12 cellular contexts compared by ENCODE assay signal in genomic region chr11:111762981-111763643, GRCh38. TPM values are rescaled to one million over a fixed set of nuclear protein-coding genes. Genes with fewer than 3 reads are reported as not detected.
DNase-seq lines count a peak whose midpoint lies in the region; ATAC-seq and TF ChIP-seq lines count a peak whose summit lies in the region.
"Had no signal": no experiment of that assay in that cellular context is flagged by ENCODE, and none has a peak within 500 bp of the region (broad histone marks: within the 10 kb centered on the region; RNA-seq: fewer than 3 reads in every experiment).

No MANE protein-coding gene starts in this region.

- TF ChIP-seq CTCF in Panc1 (IDR thresholded peaks at IDR 0.05) (peak; percentile 36; the same call in 1 of the 2 replicates), fibroblast of lung (conservative IDR thresholded peaks at IDR 0.05 in 1 of 2, IDR thresholded peaks at IDR 0.05 in 1 of 2; ENCODE audit: low read depth in 1 of 2, low read length in 2 of 2) (peak; percentile 31 to 38), type B pancreatic cell (conservative IDR thresholded peaks at IDR 0.05) (peak; percentile 16), MCF 10A (IDR thresholded peaks at IDR 0.05; ENCODE audit: unreplicated experiment) (no peak)

- H3K27me3 ChIP-seq in Panc1 (ENCODE audit: control insufficient read depth, insufficient read depth, low read length): no peaks in the 10 kb centered on the region
- no peaks in the 10 kb centered on the region for H3K27me3 ChIP-seq in fibroblast of lung (ENCODE audit: control insufficient read depth, insufficient read depth, low read length)

- peaks cover 36% of the 10 kb centered on the region for H3K79me2 ChIP-seq in fibroblast of lung (ENCODE audit: control insufficient read depth, insufficient read depth, low read length)

- H3K9me3 ChIP-seq in Panc1 (ENCODE audit: control insufficient read depth, insufficient read depth, low read depth, low read length) (no peaks in the 10 kb centered on the region), fibroblast of lung (ENCODE audit: control insufficient read depth, insufficient read depth, low read depth, low read length) (no peaks in the 10 kb centered on the region)

- BruUV-seq in Panc1 (replicated peaks; lab: Mats Ljungman, UMichigan) (no TSS peak), MCF 10A (replicated peaks; lab: Mats Ljungman, UMichigan) (no TSS peak)

- in situ Hi-C loops in Panc1 (cut with HindIII; ENCODE audit: low pct_unique_long_range_greater_than_20kb, low sequenced_read_pairs): no loop called here

- no peaks in the 10 kb centered on the region for H4K20me1 ChIP-seq in fibroblast of lung (ENCODE audit: control insufficient read depth, extremely low read depth, insufficient read depth, low read length)

- no peaks in the 10 kb centered on the region for H3K27me3 Mint-ChIP-seq in activated T-cell treated with anti-CD3 and anti-CD28 coated beads, Interleukin-2, amount 50 U/mL, for 4 hours (ENCODE audit: low read depth)
- no peaks in the 10 kb centered on the region for H3K27me3 Mint-ChIP-seq in type B pancreatic cell
- H3K27me3 Mint-ChIP-seq in MCF 10A (ENCODE audit: insufficient read depth, unreplicated experiment): no peaks in the 10 kb centered on the region

- H3K9ac ChIP-seq in fibroblast of lung (ENCODE audit: insufficient read depth, low read length): no peak overlapping the region

- no peak overlapping the region for H3K4me2 ChIP-seq in fibroblast of lung (ENCODE audit: extremely low read depth, insufficient read depth, low read length)

- no peak overlapping the region for H2AFZ ChIP-seq in fibroblast of lung (ENCODE audit: low read length)

- H3K36me3 ChIP-seq in Panc1 (ENCODE audit: control insufficient read depth, insufficient read depth, low read length): peaks cover 37% of the 10 kb centered on the region
- peaks cover 7% of the 10 kb centered on the region for H3K36me3 ChIP-seq in fibroblast of lung (ENCODE audit: control insufficient read depth, insufficient read depth, low read length)

- POLR2A ChIA-PET in Panc1 (lab: Charles Lee) (no interaction called here), MCF 10A (lab: Yijun Ruan, JAX) (interaction anchor here (0.9 to 6.3 kb wide), 3 partner anchors 10 to 160 kb away, joined by 3 to 97 read pairs (median 61); partner anchors contain the start of gene SIK2)

- H3K27ac ChIP-seq in Panc1 (ENCODE audit: low read length): no peak overlapping the region
- H3K27ac ChIP-seq in fibroblast of lung (ENCODE audit: insufficient read depth, low read length): no peak overlapping the region

- H3K4me3 Mint-ChIP-seq in activated T-cell treated with anti-CD3 and anti-CD28 coated beads, Interleukin-2, amount 50 U/mL, for 4 hours: peak overlapping the region; percentile 9
- H3K4me3 Mint-ChIP-seq in type B pancreatic cell (peak overlapping the region; percentile 39), MCF 10A (ENCODE audit: unreplicated experiment) (no peak overlapping the region)

- H3K27ac Mint-ChIP-seq in type B pancreatic cell (no peak overlapping the region), MCF 10A (ENCODE audit: low read depth, unreplicated experiment) (no peak overlapping the region)

- H3K9me3 Mint-ChIP-seq in activated T-cell treated with anti-CD3 and anti-CD28 coated beads, Interleukin-2, amount 50 U/mL, for 4 hours: no peaks in the 10 kb centered on the region
- H3K9me3 Mint-ChIP-seq in type B pancreatic cell (no peaks in the 10 kb centered on the region), MCF 10A (ENCODE audit: unreplicated experiment) (no peaks in the 10 kb centered on the region)

- peaks cover 33% of the 10 kb centered on the region for H3K4me1 Mint-ChIP-seq in activated T-cell treated with anti-CD3 and anti-CD28 coated beads, Interleukin-2, amount 50 U/mL, for 4 hours (ENCODE audit: low read depth)
- peaks cover 20% of the 10 kb centered on the region for H3K4me1 Mint-ChIP-seq in type B pancreatic cell (ENCODE audit: unreplicated experiment)
- peaks cover 20% of the 10 kb centered on the region for H3K4me1 Mint-ChIP-seq in MCF 10A (ENCODE audit: insufficient read depth, unreplicated experiment)

- no peak for DNase-seq in activated T-cell treated with anti-CD3 and anti-CD28 coated beads, Interleukin-2, amount 50 U/mL, for 4 hours
- DNase-seq in activated T-cell treated with anti-CD3 and anti-CD28 coated beads for 4 hours (no peak), Panc1 (ENCODE audit: low read depth, low spot score) (no peak), fibroblast of lung (ENCODE audit: low read depth in 2 of 2) (peak; percentile 6 to 49), type B pancreatic cell (ENCODE audit: extremely low spot score, unreplicated experiment) (no peak), MCF 10A (ENCODE audit: unreplicated experiment) (no peak)
- DNase-seq: activated CD4-positive, alpha-beta T cell treated with anti-CD3 and anti-CD28 coated beads, Interleukin-2, amount 50 U/mL, for 1 hour; NCI-H2081 treated with DMSO at 0.1 percent for 48 hours; SHP77 treated with DMSO at 0.1 percent for 48 hours; stimulated activated CD4-positive, alpha-beta T cell treated with anti-CD3 and anti-CD28 coated beads, Interleukin-2, amount 100 ng/mL, for 24 hours had no signal

- no peak overlapping the region for H3K4me3 ChIP-seq in Panc1 (ENCODE audit: low read depth in 2 of 2, low read length in 2 of 2)
- H3K4me3 ChIP-seq in fibroblast of lung (replicated peaks in 1 of 4; ENCODE audit: control extremely low read depth in 1 of 4, insufficient read depth in 1 of 4, low read depth in 3 of 4, low read length in 4 of 4): peak overlapping the region in 1 of 4 experiments; percentile 5

- no peak for ATAC-seq in activated T-cell treated with anti-CD3 and anti-CD28 coated beads, Interleukin-2, amount 50 U/mL, for 4 hours
- ATAC-seq in Panc1: no peak
- no peak for ATAC-seq in HG02970 (IDR thresholded peaks at IDR 0.05; ENCODE audit: low FRiP score, unreplicated experiment)
- no peak for ATAC-seq in GM18867 (IDR thresholded peaks at IDR 0.05; ENCODE audit: unreplicated experiment)

- CTCF ChIA-PET in Panc1 (lab: Charles Lee) (interaction anchor here (1.2 kb wide), 1 partner anchor 14 kb away, joined by 3 read pairs; no protein-coding TSS in a partner anchor), MCF 10A (lab: Yijun Ruan, JAX) (interaction anchor here (0.7 to 1.1 kb wide), 5 partner anchors 13 to 162 kb away, joined by 3 to 6 read pairs (median 4); no protein-coding TSS in a partner anchor)

- H3K36me3 Mint-ChIP-seq in activated T-cell treated with anti-CD3 and anti-CD28 coated beads, Interleukin-2, amount 50 U/mL, for 4 hours (ENCODE audit: insufficient read depth): peaks cover 52% of the 10 kb centered on the region
- H3K36me3 Mint-ChIP-seq in type B pancreatic cell (peaks cover 31% of the 10 kb centered on the region), MCF 10A (ENCODE audit: insufficient read depth, unreplicated experiment) (peaks cover 52% of the 10 kb centered on the region)

- peaks cover 14% of the 10 kb centered on the region for H3K4me1 ChIP-seq in Panc1 (ENCODE audit: control insufficient read depth, insufficient read depth, low read length)
- peaks cover 5% of the 10 kb centered on the region for H3K4me1 ChIP-seq in fibroblast of lung (ENCODE audit: control insufficient read depth, extremely low read depth, insufficient read depth, low read length)

- intact Hi-C loops in Panc1 (cut with micrococcal nuclease; ENCODE audit: unreplicated experiment): no loop called here
- intact Hi-C loops in MCF 10A (cut with micrococcal nuclease): no loop called here

RNA-seq across cellular contexts. Expression of gene PPP2R1B, which starts 3.1 kb away (rescaled TPM):
- 10 to 100 TPM; 57.3 to 66.8 (median 59.0) TPM for total RNA-seq in activated T-cell treated with anti-CD3 and anti-CD28 coated beads, Interleukin-2, amount 50 U/mL, for 4 hours
- total RNA-seq in Panc1 (2021; ENCODE audit: unreplicated experiment) (57.7 TPM), fibroblast of lung (20.8 and 43.1 TPM in 2 replicates), type B pancreatic cell (ENCODE audit: low replicate concordance) (48.1 and 52.3 TPM in 2 replicates), MCF 10A (2022) (27.3 and 35.7 TPM in 2 replicates)
- polyA plus RNA-seq in Panc1 (2012; ENCODE audit: insufficient read length): 33.6 TPM
- 35.8 and 40.3 TPM in 2 replicates for polyA plus RNA-seq in fibroblast of lung
- polyA plus RNA-seq in fibroblast of lung (2012): 24.2 and 25.1 TPM in 2 replicates
- 24.2 and 24.6 TPM in 2 replicates for polyA minus RNA-seq in fibroblast of lung (ENCODE audit: low replicate concordance)

Comparison
In these comparisons a context has a peak if more than half of its experiments do, and no peak if none do; other contexts are left out.
1. DNase-seq: peak in fibroblast of lung (2 of 2); none in activated T-cell treated with anti-CD3 and anti-CD28 coated beads, Interleukin-2, amount 50 U/mL, for 4 hours (single experiment), activated T-cell treated with anti-CD3 and anti-CD28 coated beads for 4 hours (single experiment), Panc1 (single experiment), type B pancreatic cell (single experiment) and MCF 10A (single experiment).